ENCODE assay signal across 9 cellular contexts in the genomic region with DNA sequence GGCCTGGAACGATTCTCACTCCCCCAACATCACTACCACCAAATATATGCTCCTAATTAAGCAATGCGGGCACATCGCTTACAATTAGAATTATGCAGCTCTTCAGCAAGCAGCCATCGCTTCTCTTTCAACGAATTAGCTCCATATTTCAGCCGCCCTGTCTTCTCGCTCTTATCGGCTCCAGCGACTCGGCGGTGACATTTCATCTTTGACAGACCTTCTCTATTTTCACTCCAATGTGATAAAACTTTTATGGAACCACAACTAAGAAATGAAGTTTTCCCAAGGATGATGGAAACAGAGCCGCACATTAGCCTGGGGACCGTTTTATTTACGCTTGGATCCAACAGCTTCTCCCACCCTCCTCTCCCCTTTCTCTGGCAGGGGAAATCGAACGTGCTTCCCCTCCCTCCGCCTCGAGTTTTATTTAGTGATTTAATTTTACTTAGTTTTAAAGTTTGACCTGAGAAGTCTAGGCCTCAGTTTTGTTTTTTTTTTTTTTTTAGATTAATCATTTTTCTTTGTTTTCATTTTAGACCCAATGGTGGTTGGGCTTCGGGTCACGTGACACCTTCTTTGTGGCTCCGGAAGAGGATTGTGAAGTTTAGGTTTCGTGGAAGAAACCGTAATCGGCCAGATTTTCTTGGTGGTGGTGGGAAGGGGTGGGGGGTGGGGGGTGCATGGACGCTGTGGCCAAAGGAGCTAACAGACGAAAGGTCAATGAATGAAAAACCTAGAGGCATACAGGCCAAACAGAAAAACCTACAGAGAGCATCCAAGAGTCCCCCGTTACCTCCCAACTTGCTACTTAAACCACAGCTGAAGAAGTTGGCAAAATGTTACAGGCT. TPM values are rescaled to one million over a fixed set of nuclear protein-coding genes. Genes with fewer than 3 reads are reported as not detected.
DNase-seq lines count a peak whose midpoint lies in the region; ATAC-seq and TF ChIP-seq lines count a peak whose summit lies in the region.
"Had no signal": no experiment of that assay in that cellular context is flagged by ENCODE, and none has a peak within 500 bp of the region (broad histone marks: within the 10 kb centered on the region; RNA-seq: fewer than 3 reads in every experiment).

No MANE protein-coding gene starts in this region.

- H3K9ac ChIP-seq in mucosa of rectum (ENCODE audit: low read depth in 1 of 2, low read length in 2 of 2): peak overlapping the region in 1 of 2 donors; percentile 26

- DNase-seq in AG10803 (ENCODE audit: low read depth): peak; percentile 82
- DNase-seq in NCI-H345 (lab: John Stamatoyannopoulos, UW): peak; percentile 63
- DNase-seq in astrocyte of the spinal cord (ENCODE audit: low read depth, low spot score): peak; percentile 84
- DNase-seq in left lobe of liver (ENCODE audit: low spot score): no peak
- DNase-seq in BE2C: no peak
- DNase-seq in NCI-H526 treated with DMSO at 0.1 percent for 48 hours (lab: John Stamatoyannopoulos, UW): no peak

- H3K9me3 ChIP-seq in mucosa of rectum (ENCODE audit: control insufficient read depth in 2 of 2, low read length in 2 of 2) (no peaks in the 10 kb centered on the region), BE2C (no peaks in the 10 kb centered on the region; the same call in 1 of the 2 replicates)

- H3K4me3 ChIP-seq in AG10803 (ENCODE audit: low read length) (peak overlapping the region; percentile 39), astrocyte of the spinal cord (ENCODE audit: low read depth, low read length) (peak overlapping the region; percentile 8), mucosa of rectum (ENCODE audit: low read length in 2 of 2) (peak overlapping the region; percentile 14 to 19), BE2C (ENCODE audit: low read depth, low read length) (no peak overlapping the region)

- in situ Hi-C loops in astrocyte of the spinal cord (cut with HindIII; ENCODE audit: low sequenced_read_pairs): no loop called here

- no peak for TF ChIP-seq CTCF in AG10803 (conservative IDR thresholded peaks at IDR 0.05; ENCODE audit: low read length)
- no peak for TF ChIP-seq CTCF in astrocyte of the spinal cord (IDR thresholded peaks at IDR 0.05; ENCODE audit: low read depth, low read length)
- no peak for TF ChIP-seq CTCF in BE2C (IDR thresholded peaks at IDR 0.05; ENCODE audit: low read depth, low read length)

- H3K27me3 ChIP-seq in mucosa of rectum (ENCODE audit: control insufficient read depth in 2 of 2, insufficient read depth in 2 of 2, low read length in 2 of 2): peaks cover 0 to under 1% of the 10 kb centered on the region in 2 donors
- H3K27me3 ChIP-seq in BE2C: peaks cover 90% of the 10 kb centered on the region

- ATAC-seq in left lobe of liver (no peak), HG03460 (IDR thresholded peaks at IDR 0.05; ENCODE audit: unreplicated experiment) (no peak)

- peaks cover 15 to 18% of the 10 kb centered on the region in 2 donors for H3K4me1 ChIP-seq in mucosa of rectum (ENCODE audit: control insufficient read depth in 2 of 2, insufficient read depth in 2 of 2, low read length in 2 of 2)
- no peaks in the 10 kb centered on the region for H3K4me1 ChIP-seq in BE2C

- H3K36me3 ChIP-seq in mucosa of rectum (ENCODE audit: control insufficient read depth in 2 of 2, insufficient read depth in 2 of 2, low read length in 2 of 2) (peaks cover 4 to 14% of the 10 kb centered on the region in 2 donors), BE2C (no peaks in the 10 kb centered on the region)

- peak overlapping the region; percentile 72 to 87 for H3K27ac ChIP-seq in mucosa of rectum (ENCODE audit: low read depth in 2 of 2, low read length in 2 of 2)

RNA-seq across cellular contexts. Expression of a gene that starts 3.2 kb away (rescaled TPM):
- total RNA-seq in left lobe of liver: 2.3 TPM
- polyA plus RNA-seq in BE2C (2012; ENCODE audit: insufficient read depth, insufficient read length, low read depth): not detected

RNA-seq across cellular contexts. Expression of a gene that starts 17.3 kb away (rescaled TPM):
- total RNA-seq in left lobe of liver: not detected
- polyA plus RNA-seq in BE2C (2012; ENCODE audit: insufficient read depth, insufficient read length, low read depth): not detected
- total RNA-seq: dermis microvascular lymphatic vessel endothelial cell had no signal

RNA-seq across cellular contexts. Expression of a gene that starts 30.1 kb away (rescaled TPM):
- total RNA-seq in left lobe of liver: 1.1 TPM
- polyA plus RNA-seq in BE2C (2012; ENCODE audit: insufficient read depth, insufficient read length, low read depth): not detected

RNA-seq across cellular contexts. Expression of a gene that starts 42.0 kb away (rescaled TPM):
- 1.9 TPM for total RNA-seq in left lobe of liver
- polyA plus RNA-seq in BE2C (2012; ENCODE audit: insufficient read depth, insufficient read length, low read depth): not detected

RNA-seq across cellular contexts. Expression of a gene that starts 45.5 kb away (rescaled TPM):
- total RNA-seq in left lobe of liver: 0.55 TPM
- polyA plus RNA-seq in BE2C (2012; ENCODE audit: insufficient read depth, insufficient read length, low read depth): not detected

Comparison
In these comparisons a context has a peak if more than half of its experiments do, and no peak if none do; other contexts are left out.
1. DNase-seq: peak in AG10803 (single experiment), NCI-H345 (single experiment) and astrocyte of the spinal cord (single experiment); none in left lobe of liver (single experiment), BE2C (single experiment) and NCI-H526 treated with DMSO at 0.1 percent for 48 hours (single experiment).